In genomic region chr16:17921357-17921978, GRCh38 we compare ENCODE assay signal across 8 cellular contexts.
DNase-seq lines count a peak whose midpoint lies in the region; ATAC-seq lines count a peak whose summit lies in the region.

No MANE protein-coding gene starts in this region.

- H3K27me3 ChIP-seq in GM23248 (replicated peaks; ENCODE audit: insufficient read depth), result no peaks in the 10 kb centered on the region
- H3K27me3 ChIP-seq in iPS DF 6.9 (ENCODE audit: control insufficient read depth, insufficient read depth, low read length), result no peaks in the 10 kb centered on the region

- H3K79me2 ChIP-seq in GM23248 (ENCODE audit: insufficient read depth), result no peaks in the 10 kb centered on the region

- in situ Hi-C loops in GM23248 (cut with MboI), result no loop called here

- no peaks in the 10 kb centered on the region for H3K9me2 ChIP-seq in GM23248 (ENCODE audit: insufficient read depth)

- H3K4me2 ChIP-seq in GM23248 (ENCODE audit: unreplicated experiment), result no peak overlapping the region

- H3K4me3 ChIP-seq in GM23248 (no peak overlapping the region), iPS DF 6.9 (ENCODE audit: low read length) (no peak overlapping the region)

- no peak overlapping the region for H3K27ac ChIP-seq in GM23248
- H3K27ac ChIP-seq in iPS DF 6.9 (ENCODE audit: low read length), result no peak overlapping the region

- H4K20me1 ChIP-seq in GM23248 (ENCODE audit: insufficient read depth), result no peaks in the 10 kb centered on the region

- H3F3A ChIP-seq in GM23248 (ENCODE audit: insufficient read depth), result no peaks in the 10 kb centered on the region

- WGBS in GM23248 (ENCODE audit: low coverage in 1 of 2, low lambda C conversion rate in 2 of 2, missing lambda C conversion rate in 2 of 2), 2 experiments, result 39 to 54% methylated on average over 2 of the region's 2 CpGs
- WGBS in iPS DF 6.9 (ENCODE audit: insufficient coverage, insufficient read length), result no CpG with 5 or more reads among the region's 2 CpGs

- DNase-seq in CD1c-positive myeloid dendritic cell (ENCODE audit: extremely low spot score), result peak; percentile 35
- peak; percentile 2 for DNase-seq in GM23248
- DNase-seq in NOMO-1 treated with dmso at 0.1 percent for 144 hours (lab: John Stamatoyannopoulos, UW; ENCODE audit: unreplicated experiment), result peak; percentile 2
- DNase-seq in activated T-cell treated with anti-CD3 and anti-CD28 coated beads, Interleukin-2, amount 50 U/mL, for 1 hour, result peak; percentile 48
- peak; percentile 48 for DNase-seq in iPS DF 6.9 (ENCODE audit: low read depth, low spot score)
- peak; percentile 39 for DNase-seq in stimulated activated CD8-positive, alpha-beta memory T cell treated with anti-CD3 and anti-CD28 coated beads, Interleukin-4, amount 100 ng/mL, for 24 hours (ENCODE audit: low read depth)
- DNase-seq in amniotic stem cell (lab: John Stamatoyannopoulos, UW), result no peak

- H2AFZ ChIP-seq in GM23248, result no peak overlapping the region

- no peaks in the 10 kb centered on the region for H3K4me1 ChIP-seq in GM23248 (ENCODE audit: insufficient read depth)
- H3K4me1 ChIP-seq in iPS DF 6.9 (ENCODE audit: control insufficient read depth, insufficient read depth, low read length), result peaks cover 2% of the 10 kb centered on the region; the same call in 1 of the 2 replicates

- H3K36me3 ChIP-seq in GM23248 (ENCODE audit: low read depth) (no peaks in the 10 kb centered on the region), iPS DF 6.9 (ENCODE audit: control insufficient read depth, insufficient read depth, low read length) (no peaks in the 10 kb centered on the region)

- no peak for ATAC-seq in GM19463 (IDR thresholded peaks at IDR 0.05; ENCODE audit: unreplicated experiment)

- H3K9me3 ChIP-seq in GM23248 (ENCODE audit: low read depth), result peaks cover 4% of the 10 kb centered on the region
- H3K9me3 ChIP-seq in iPS DF 6.9 (ENCODE audit: control insufficient read depth, insufficient read depth, low read length), result peaks cover 1% of the 10 kb centered on the region; the same call in 1 of the 2 replicates

- H3K9ac ChIP-seq in GM23248, result no peak overlapping the region
